ENCODE assay signal across 11 cellular contexts in genomic region chr6:70398783-70399730, GRCh38. TPM values are rescaled to one million over a fixed set of nuclear protein-coding genes. Genes with fewer than 3 reads are reported as not detected.
DNase-seq lines count a peak whose midpoint lies in the region; ATAC-seq, FAIRE-seq and TF ChIP-seq lines count a peak whose summit lies in the region.
"Had no signal": no experiment of that assay in that cellular context is flagged by ENCODE, and none has a peak within 500 bp of the region (broad histone marks: within the 10 kb centered on the region; RNA-seq: fewer than 3 reads in every experiment).

No MANE protein-coding gene starts in this region.

- no peaks in the 10 kb centered on the region for H3K27me3 ChIP-seq in upper lobe of left lung

- peak in 2 of 4 donors; percentile 39 to 66 for TF ChIP-seq EP300 in upper lobe of left lung (IDR thresholded peaks at IDR 0.05)

- H3K36me3 ChIP-seq in upper lobe of left lung = no peaks in the 10 kb centered on the region

- 44 to 61% methylated on average over 7 of the region's 7 CpGs for WGBS in upper lobe of left lung, 2 donors

- peaks cover 0 to 9% (median 4%) of the 10 kb centered on the region in 4 donors for H3K4me1 ChIP-seq in upper lobe of left lung

- peak overlapping the region; percentile 68 to 82 (median 74) for H3K27ac ChIP-seq in upper lobe of left lung

- peak in 1 of 4 donors; percentile 35 for TF ChIP-seq POLR2A in upper lobe of left lung (IDR thresholded peaks at IDR 0.05)

- H3K4me3 ChIP-seq in upper lobe of left lung = no peak overlapping the region

- FAIRE-seq in islet of Langerhans (lab: Jason Lieb, UNC) = peak; percentile 100

- peak; percentile 56 to 76 for ATAC-seq in activated CD4-positive, CD25-positive, alpha-beta regulatory T cell treated with anti-CD3 and anti-CD28 coated beads, Interleukin-2, amount 50 U/mL, for 24 hours
- ATAC-seq in upper lobe of left lung (ENCODE audit: low FRiP score in 2 of 2) = peak; percentile 86 to 94
- ATAC-seq in HG02571 (IDR thresholded peaks at IDR 0.05; ENCODE audit: unreplicated experiment) = no peak
- ATAC-seq: activated CD4-positive, alpha-beta T cell treated with anti-CD3 and anti-CD28 coated beads for 36 hours; effector memory CD8-positive, alpha-beta T cell had no signal

- no peak for TF ChIP-seq CTCF in upper lobe of left lung (IDR thresholded peaks at IDR 0.05)

- DNase-seq in activated CD4-positive, CD25-positive, alpha-beta regulatory T cell (lab: John Stamatoyannopoulos, UW) = no peak
- DNase-seq in SW 1271 (lab: John Stamatoyannopoulos, UW) (peak; percentile 47 to 75), upper lobe of left lung (peak in 1 of 2 donors; percentile 75), NCI-H2107 (lab: John Stamatoyannopoulos, UW) (no peak), NCI-H2029 treated with DMSO at 0.1 percent for 48 hours (lab: John Stamatoyannopoulos, UW) (no peak)
- DNase-seq: activated CD4-positive, alpha-beta T cell treated with anti-CD3 and anti-CD28 coated beads for 36 hours; effector memory CD8-positive, alpha-beta T cell; stimulated activated CD4-positive, alpha-beta T cell treated with anti-CD3 and anti-CD28 coated beads, Interleukin-12 subunit alpha, Interleukin-12 subunit beta, amount 100 ng/mL, for 4 hours had no signal

- H3K9me3 ChIP-seq in upper lobe of left lung = no peaks in the 10 kb centered on the region

RNA-seq across cellular contexts. Expression of gene FAM135A, which starts 14.3 kb away (rescaled TPM):
- total RNA-seq in upper lobe of left lung = 10 to 100 TPM; 13.7 to 57.9 (median 29.2) TPM

Comparison
In these comparisons a context has a peak if more than half of its experiments do, and no peak if none do; other contexts are left out.
1. DNase-seq: peak in SW 1271 (2 of 2); none in activated CD4-positive, CD25-positive, alpha-beta regulatory T cell (0 of 4), NCI-H2107 (single experiment) and NCI-H2029 treated with DMSO at 0.1 percent for 48 hours (single experiment).